25 cellular contexts compared by ENCODE assay signal in the genomic region with DNA sequence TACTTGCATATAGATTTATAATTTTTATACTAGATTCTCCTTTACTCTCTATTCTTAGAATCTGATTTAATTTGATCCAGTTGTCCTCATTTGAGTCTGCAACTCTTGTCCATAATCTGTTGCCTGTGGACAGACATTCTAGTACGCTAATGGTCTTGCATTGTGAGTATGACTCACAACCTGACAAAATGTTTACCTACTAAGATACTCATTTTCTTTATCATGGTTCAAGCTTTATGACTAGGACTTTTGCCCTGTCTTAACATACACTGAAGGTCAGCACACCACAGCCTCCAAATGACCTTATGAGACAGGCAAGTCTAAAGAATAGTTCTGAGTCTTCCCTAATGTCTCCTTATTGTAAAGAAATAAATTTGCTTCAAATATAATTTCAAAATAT.
"Had no signal": no experiment of that assay in that cellular context is flagged by ENCODE, and none has a peak within 500 bp of the region (broad histone marks: within the 10 kb centered on the region; RNA-seq: fewer than 3 reads in every experiment).

No MANE protein-coding gene starts in this region.

- DNase-seq: activated CD4-positive, alpha-beta memory T cell treated with anti-CD3 and anti-CD28 coated beads for 36 hours; activated CD4-positive, alpha-beta T cell treated with anti-CD3 and anti-CD28 coated beads for 36 hours; activated CD4-positive, alpha-beta T cell treated with anti-CD3 and anti-CD28 coated beads, Interleukin-2, amount 10 ng/mL, durations not matched to agents 24 days and 14 days; activated CD4-positive, CD25-positive, alpha-beta regulatory T cell; activated CD4-positive, CD25-positive, alpha-beta regulatory T cell treated with anti-CD3 and anti-CD28 coated beads, Interleukin-2, amount 50 U/mL, for 72 hours; activated CD8-positive, alpha-beta memory T cell treated with anti-CD3 and anti-CD28 coated beads, Interleukin-2, amount 10 ng/mL, durations not matched to agents 7 days and 5 days; activated CD8-positive, alpha-beta memory T cell treated with anti-CD3 and anti-CD28 coated beads, Interleukin-2, amount 50 U/mL, for 4 hours; activated CD8-positive, alpha-beta T cell treated with anti-CD3 and anti-CD28 coated beads, Interleukin-2, amount 10 ng/mL, durations not matched to agents 7 days and 5 days; activated effector memory CD4-positive, alpha-beta T cell treated with anti-CD3 and anti-CD28 coated beads, Interleukin-2, amount 50 U/mL, for 16 hours; activated naive CD4-positive, alpha-beta T cell treated with anti-CD3 and anti-CD28 coated beads for 36 hours; activated naive CD8-positive, alpha-beta T cell treated with anti-CD3 and anti-CD28 coated beads for 36 hours; activated naive CD8-positive, alpha-beta T cell treated with anti-CD3 and anti-CD28 coated beads, Interleukin-2, amount 50 U/mL, for 24 hours; activated T-cell treated with anti-CD3 and anti-CD28 coated beads, Interleukin-2, amount 50 U/mL, for 1 hour; activated T-cell treated with anti-CD3 and anti-CD28 coated beads, Interleukin-2, amount 50 U/mL, for 48 hours; adrenal gland; amygdala; aorta; body of pancreas; dorsolateral prefrontal cortex; effector memory CD8-positive, alpha-beta T cell; foreskin fibroblast; head of caudate nucleus; T-helper 2 cell had no signal

- H3K4me3 ChIP-seq: adrenal gland, body of pancreas, coronary artery, dorsolateral prefrontal cortex had no signal

- ATAC-seq: activated CD4-positive, alpha-beta T cell treated with anti-CD3 and anti-CD28 coated beads for 36 hours; activated CD8-positive, alpha-beta memory T cell treated with anti-CD3 and anti-CD28 coated beads, Interleukin-2, amount 10 ng/mL, durations not matched to agents 7 days and 5 days; activated CD8-positive, alpha-beta T cell treated with anti-CD3 and anti-CD28 coated beads, Interleukin-2, amount 10 ng/mL, durations not matched to agents 7 days and 5 days; activated naive CD8-positive, alpha-beta T cell treated with anti-CD3 and anti-CD28 coated beads, Interleukin-2, amount 50 U/mL, for 24 hours; body of pancreas; effector memory CD8-positive, alpha-beta T cell had no signal

- H3K27me3 ChIP-seq: adrenal gland, body of pancreas, dorsolateral prefrontal cortex had no signal

- H3K27ac ChIP-seq: adrenal gland, body of pancreas, coronary artery, dorsolateral prefrontal cortex, epithelial cell of prostate had no signal

- H3K4me1 ChIP-seq: adrenal gland, body of pancreas had no signal

- H3K36me3 ChIP-seq: adrenal gland had no signal

- H3K9me3 ChIP-seq: adrenal gland, body of pancreas had no signal
